ENCODE assay signal across 19 cellular contexts in genomic region chr2:40128796-40129195, GRCh38.
A peak's percentile ranks its signal among the peaks of the same experiment; 100 is the strongest.
DNase-seq lines count a peak whose midpoint lies in the region; ATAC-seq and TF ChIP-seq lines count a peak whose summit lies in the region.
"Had no signal": no experiment of that assay in that cellular context is flagged by ENCODE, and none has a peak within 500 bp of the region (broad histone marks: within the 10 kb centered on the region; RNA-seq: fewer than 3 reads in every experiment).

No MANE protein-coding gene starts in this region.

- TF ChIP-seq POLR2A in transverse colon (IDR thresholded peaks at IDR 0.05) = no peak

- no peak for ATAC-seq in left lung
- ATAC-seq: A549; CD8-positive, alpha-beta T cell had no signal

- H3K9me3 ChIP-seq in right atrium auricular region (no peaks in the 10 kb centered on the region), SJCRH30 (replicated peaks) (no peaks in the 10 kb centered on the region), muscle layer of duodenum (ENCODE audit: control insufficient read depth in 1 of 2, low read length in 2 of 2) (no peaks in the 10 kb centered on the region), transverse colon (no peaks in the 10 kb centered on the region), left lung (no peaks in the 10 kb centered on the region)
- H3K9me3 ChIP-seq: A549; BLaER1 treated with 17β-estradiol and CSF1 and Interleukin-3, amounts not matched to agents 10 nM and 100 nM had no signal

- WGBS in transverse colon (ENCODE audit: low coverage in 1 of 2), 2 donors = 71 to 76% methylated on average over 1 of the region's 1 CpG

- no peak for TF ChIP-seq EP300 in transverse colon (IDR thresholded peaks at IDR 0.05; ENCODE audit: low read depth)

- DNase-seq in right atrium auricular region (ENCODE audit: low spot score) = no peak
- no peak for DNase-seq in cardiac septum (ENCODE audit: low spot score)
- no peak for DNase-seq in SJCRH30
- no peak for DNase-seq in transverse colon
- DNase-seq in left lung = no peak
- no peak for DNase-seq in NK-92 treated with Interleukin-12 subunit alpha and Interleukin-12 subunit beta, amount 100 ng/mL, for 24 hours (lab: John Stamatoyannopoulos, UW)
- no peak for DNase-seq in stimulated activated CD8-positive, alpha-beta memory T cell treated with anti-CD3 and anti-CD28 coated beads, Interleukin-4, amount 100 ng/mL, for 48 hours
- DNase-seq: Calu3; CD8-positive, alpha-beta T cell; MM.1S; NCI-H1092 treated with DMSO at 0.1 percent for 48 hours; NCI-H146; NCI-H2029 treated with DMSO at 0.1 percent for 48 hours; NCI-H2171 treated with DMSO at 0.1 percent for 48 hours; NCI-H446 had no signal

- H3K4me3 ChIP-seq in right atrium auricular region (no peak overlapping the region), SJCRH30 (no peak overlapping the region), muscle layer of duodenum (ENCODE audit: low read depth in 1 of 2, low read length in 2 of 2) (no peak overlapping the region), transverse colon (no peak overlapping the region), left lung (no peak overlapping the region)
- H3K4me3 ChIP-seq: A549; BLaER1 treated with 17β-estradiol and CSF1 and Interleukin-3, amounts not matched to agents 10 nM and 100 nM had no signal

- in situ Hi-C loops in transverse colon (cut with MboI; ENCODE audit: low pct_ligation_motif_present in 1 of 4, low pct_unique_long_range_greater_than_20kb in 1 of 4, low sequenced_read_pairs in 3 of 4) = no loop called here

- intact Hi-C loops in cardiac septum (cut with DNase I) = loop anchor here (5.0 kb wide), 1 partner anchor 384 kb away; no protein-coding TSS in a partner anchor
- intact Hi-C loops in transverse colon (cut with DNase I; ENCODE audit: low total_unique reads) = no loop called here
- intact Hi-C loops in left lung (cut with DNase I) = no loop called here

- H3K4me1 ChIP-seq in right atrium auricular region (peaks cover 0 to 41% of the 10 kb centered on the region in 2 donors), SJCRH30 (peaks cover 21% of the 10 kb centered on the region), muscle layer of duodenum (ENCODE audit: control insufficient read depth in 1 of 2, insufficient read depth in 2 of 2, low read length in 2 of 2) (peaks cover 0 to 19% of the 10 kb centered on the region in 2 donors), transverse colon (peaks cover 0 to 12% (median 6%) of the 10 kb centered on the region in 4 donors), left lung (no peaks in the 10 kb centered on the region)
- H3K4me1 ChIP-seq: A549 had no signal

- H3K27ac ChIP-seq in right atrium auricular region = peak overlapping the region; percentile 11 to 75
- H3K27ac ChIP-seq in SJCRH30 = peak overlapping the region; percentile 53; the same call in 1 of the 2 replicates
- peak overlapping the region; percentile 64 for H3K27ac ChIP-seq in muscle layer of duodenum (ENCODE audit: low read length)
- H3K27ac ChIP-seq in transverse colon = peak overlapping the region; percentile 46 to 65 (median 60)
- H3K27ac ChIP-seq in left lung = no peak overlapping the region
- H3K27ac ChIP-seq: A549; BLaER1 treated with 17β-estradiol and CSF1 and Interleukin-3, amounts not matched to agents 10 nM and 100 nM; HL-60 had no signal

- H3K27me3 ChIP-seq in right atrium auricular region (no peaks in the 10 kb centered on the region), SJCRH30 (no peaks in the 10 kb centered on the region), muscle layer of duodenum (ENCODE audit: low read depth, low read length) (no peaks in the 10 kb centered on the region), transverse colon (no peaks in the 10 kb centered on the region), left lung (no peaks in the 10 kb centered on the region)
- H3K27me3 ChIP-seq: BLaER1 treated with 17β-estradiol and CSF1 and Interleukin-3, amounts not matched to agents 10 nM and 100 nM had no signal

- H3K36me3 ChIP-seq in right atrium auricular region (no peaks in the 10 kb centered on the region), SJCRH30 (no peaks in the 10 kb centered on the region), muscle layer of duodenum (ENCODE audit: control insufficient read depth in 1 of 2, insufficient read depth in 2 of 2, low read length in 2 of 2) (no peaks in the 10 kb centered on the region), transverse colon (no peaks in the 10 kb centered on the region), left lung (no peaks in the 10 kb centered on the region)

- TF ChIP-seq CTCF in right atrium auricular region (IDR thresholded peaks at IDR 0.05) (no peak), transverse colon (IDR thresholded peaks at IDR 0.05) (no peak), left lung (IDR thresholded peaks at IDR 0.05) (no peak)

Comparison
In these comparisons a context has a peak if more than half of its experiments do, and no peak if none do; other contexts are left out.
1. H3K27ac ChIP-seq: peak in right atrium auricular region (2 of 2), SJCRH30 (single experiment), muscle layer of duodenum (single experiment) and transverse colon (4 of 4); none in left lung (0 of 2).